In genomic region chr19:35748106-35749020, GRCh38 we compare ENCODE assay signal across 1 cellular context.
TF ChIP-seq lines count a peak whose summit lies in the region.

TSS of gene LIN37 (plus strand) at chr19:35748576. CDS start at chr19:35748725, 149 bp downstream.

TF ChIP-seq in HepG2, 621 proteins besides CTCF, POLR2A, EP300 and RAD21 (continued from another document and continues in another):
- TF ChIP-seq, protein P1, sequence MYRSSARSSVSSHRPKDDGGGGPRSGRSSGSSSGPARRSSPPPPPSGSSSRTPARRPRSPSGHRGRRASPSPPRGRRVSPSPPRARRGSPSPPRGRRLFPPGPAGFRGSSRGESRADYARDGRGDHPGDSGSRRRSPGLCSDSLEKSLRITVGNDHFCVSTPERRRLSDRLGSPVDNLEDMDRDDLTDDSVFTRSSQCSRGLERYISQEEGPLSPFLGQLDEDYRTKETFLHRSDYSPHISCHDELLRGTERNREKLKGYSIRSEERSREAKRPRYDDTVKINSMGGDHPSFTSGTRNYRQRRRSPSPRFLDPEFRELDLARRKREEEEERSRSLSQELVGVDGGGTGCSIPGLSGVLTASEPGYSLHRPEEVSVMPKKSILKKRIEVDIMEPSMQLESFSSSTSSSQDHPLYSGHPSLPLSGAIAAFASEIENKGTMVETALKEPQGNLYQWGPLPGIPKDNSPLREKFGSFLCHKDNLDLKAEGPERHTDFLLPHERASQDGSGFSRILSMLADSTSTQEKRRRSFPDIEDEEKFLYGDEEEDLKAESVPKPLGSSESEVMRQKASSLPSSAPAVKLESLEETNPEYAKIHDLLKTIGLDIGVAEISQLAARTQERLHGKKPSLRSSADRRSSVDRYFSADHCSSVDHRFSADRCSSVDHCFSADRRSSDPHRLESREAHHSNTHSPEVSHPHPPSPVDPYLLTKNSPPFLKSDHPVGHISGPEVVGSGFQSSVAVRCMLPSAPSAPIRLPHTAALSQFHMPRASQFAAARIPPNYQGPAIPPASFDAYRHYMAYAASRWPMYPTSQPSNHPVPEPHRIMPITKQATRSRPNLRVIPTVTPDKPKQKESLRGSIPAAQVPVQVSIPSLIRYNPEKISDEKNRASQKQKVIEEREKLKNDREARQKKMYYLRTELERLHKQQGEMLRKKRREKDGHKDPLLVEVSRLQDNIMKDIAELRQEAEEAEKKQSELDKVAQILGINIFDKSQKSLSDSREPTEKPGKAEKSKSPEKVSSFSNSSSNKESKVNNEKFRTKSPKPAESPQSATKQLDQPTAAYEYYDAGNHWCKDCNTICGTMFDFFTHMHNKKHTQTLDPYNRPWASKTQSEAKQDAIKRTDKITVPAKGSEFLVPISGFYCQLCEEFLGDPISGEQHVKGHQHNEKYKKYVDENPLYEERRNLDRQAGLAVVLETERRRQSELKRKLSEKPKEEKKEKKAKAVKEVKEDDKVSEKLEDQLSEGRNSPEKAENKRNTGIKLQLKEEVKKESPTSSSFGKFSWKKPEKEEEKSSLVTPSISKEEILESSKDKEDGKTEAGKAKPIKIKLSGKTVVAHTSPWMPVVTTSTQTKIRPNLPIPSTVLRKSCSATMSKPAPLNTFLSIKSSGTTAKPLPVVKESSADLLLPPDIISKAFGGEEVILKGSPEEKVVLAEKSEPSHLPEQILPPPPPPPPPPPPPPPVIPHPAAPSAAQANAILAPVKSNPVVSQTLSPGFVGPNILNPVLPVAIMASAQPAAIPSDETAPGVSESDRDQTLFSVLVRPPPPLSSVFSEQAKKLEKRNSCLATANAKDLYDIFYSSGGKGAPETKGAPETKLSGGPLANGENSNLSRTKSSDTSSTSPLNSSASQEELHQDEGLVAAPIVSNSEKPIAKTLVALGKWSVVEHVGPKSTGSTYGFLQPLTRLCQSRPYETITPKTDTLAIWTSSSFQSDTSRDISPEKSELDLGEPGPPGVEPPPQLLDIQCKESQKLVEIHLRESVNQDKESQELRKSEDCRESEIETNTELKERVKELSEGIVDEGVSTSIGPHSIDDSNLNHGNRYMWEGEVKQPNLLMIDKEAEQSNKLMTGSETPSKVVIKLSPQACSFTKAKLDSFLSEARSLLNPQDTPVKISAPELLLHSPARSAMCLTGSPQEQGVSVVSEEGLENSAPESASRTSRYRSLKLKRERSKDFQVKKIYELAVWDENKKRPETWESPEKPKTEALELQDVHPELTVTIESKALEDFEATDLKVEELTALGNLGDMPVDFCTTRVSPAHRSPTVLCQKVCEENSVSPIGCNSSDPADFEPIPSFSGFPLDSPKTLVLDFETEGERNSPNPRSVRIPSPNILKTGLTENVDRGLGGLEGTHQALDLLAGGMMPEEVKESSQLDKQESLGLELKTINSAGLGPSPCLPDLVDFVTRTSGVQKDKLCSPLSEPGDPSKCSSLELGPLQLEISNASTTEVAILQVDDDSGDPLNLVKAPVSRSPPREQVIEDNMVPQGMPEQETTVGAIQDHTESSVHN (CRISPR knock-in tag; IDR thresholded peaks at IDR 0.05) = no peak
- TF ChIP-seq, protein P2, sequence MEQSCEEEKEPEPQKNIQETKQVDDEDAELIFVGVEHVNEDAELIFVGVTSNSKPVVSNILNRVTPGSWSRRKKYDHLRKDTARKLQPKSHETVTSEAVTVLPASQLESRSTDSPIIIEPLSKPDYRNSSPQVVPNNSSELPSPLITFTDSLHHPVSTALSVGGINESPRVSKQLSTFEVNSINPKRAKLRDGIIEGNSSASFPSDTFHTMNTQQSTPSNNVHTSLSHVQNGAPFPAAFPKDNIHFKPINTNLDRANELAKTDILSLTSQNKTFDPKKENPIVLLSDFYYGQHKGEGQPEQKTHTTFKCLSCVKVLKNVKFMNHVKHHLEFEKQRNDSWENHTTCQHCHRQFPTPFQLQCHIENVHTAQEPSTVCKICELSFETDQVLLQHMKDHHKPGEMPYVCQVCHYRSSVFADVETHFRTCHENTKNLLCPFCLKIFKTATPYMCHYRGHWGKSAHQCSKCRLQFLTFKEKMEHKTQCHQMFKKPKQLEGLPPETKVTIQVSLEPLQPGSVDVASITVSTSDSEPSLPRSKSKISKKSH (CRISPR knock-in tag; IDR thresholded peaks at IDR 0.05; ENCODE audit: borderline replicate concordance) = peak; percentile 50; the same call in 1 of the 2 replicates
- TF ChIP-seq ZNF382 (CRISPR knock-in tag; IDR thresholded peaks at IDR 0.05; ENCODE audit: borderline replicate concordance) = no peak
- peak; percentile 48; the same call in 1 of the 2 replicates for TF ChIP-seq CEBPZ (IDR thresholded peaks at IDR 0.05; ENCODE audit: low read length)
- TF ChIP-seq NFIC (IDR thresholded peaks at IDR 0.05; ENCODE audit: low read length) = no peak
- no peak for TF ChIP-seq ARID3A (IDR thresholded peaks at IDR 0.05; ENCODE audit: low read depth, low read length)
- no peak for TF ChIP-seq FOXA1 (IDR thresholded peaks at IDR 0.05)
- no peak for TF ChIP-seq FOXA1 (CRISPR knock-in tag; IDR thresholded peaks at IDR 0.05)
- peak; percentile 85 for TF ChIP-seq DRAP1 (CRISPR knock-in tag; IDR thresholded peaks at IDR 0.05)
- TF ChIP-seq, protein P3, sequence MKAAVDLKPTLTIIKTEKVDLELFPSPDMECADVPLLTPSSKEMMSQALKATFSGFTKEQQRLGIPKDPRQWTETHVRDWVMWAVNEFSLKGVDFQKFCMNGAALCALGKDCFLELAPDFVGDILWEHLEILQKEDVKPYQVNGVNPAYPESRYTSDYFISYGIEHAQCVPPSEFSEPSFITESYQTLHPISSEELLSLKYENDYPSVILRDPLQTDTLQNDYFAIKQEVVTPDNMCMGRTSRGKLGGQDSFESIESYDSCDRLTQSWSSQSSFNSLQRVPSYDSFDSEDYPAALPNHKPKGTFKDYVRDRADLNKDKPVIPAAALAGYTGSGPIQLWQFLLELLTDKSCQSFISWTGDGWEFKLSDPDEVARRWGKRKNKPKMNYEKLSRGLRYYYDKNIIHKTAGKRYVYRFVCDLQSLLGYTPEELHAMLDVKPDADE (CRISPR knock-in tag; IDR thresholded peaks at IDR 0.05) = no peak
- TF ChIP-seq ZNF644 (CRISPR knock-in tag; IDR thresholded peaks at IDR 0.05; ENCODE audit: low read depth) = no peak
- TF ChIP-seq, protein P4, sequence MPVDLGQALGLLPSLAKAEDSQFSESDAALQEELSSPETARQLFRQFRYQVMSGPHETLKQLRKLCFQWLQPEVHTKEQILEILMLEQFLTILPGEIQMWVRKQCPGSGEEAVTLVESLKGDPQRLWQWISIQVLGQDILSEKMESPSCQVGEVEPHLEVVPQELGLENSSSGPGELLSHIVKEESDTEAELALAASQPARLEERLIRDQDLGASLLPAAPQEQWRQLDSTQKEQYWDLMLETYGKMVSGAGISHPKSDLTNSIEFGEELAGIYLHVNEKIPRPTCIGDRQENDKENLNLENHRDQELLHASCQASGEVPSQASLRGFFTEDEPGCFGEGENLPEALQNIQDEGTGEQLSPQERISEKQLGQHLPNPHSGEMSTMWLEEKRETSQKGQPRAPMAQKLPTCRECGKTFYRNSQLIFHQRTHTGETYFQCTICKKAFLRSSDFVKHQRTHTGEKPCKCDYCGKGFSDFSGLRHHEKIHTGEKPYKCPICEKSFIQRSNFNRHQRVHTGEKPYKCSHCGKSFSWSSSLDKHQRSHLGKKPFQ (CRISPR knock-in tag; IDR thresholded peaks at IDR 0.05; ENCODE audit: insufficient replicate concordance) = no peak
- peak; percentile 79 for TF ChIP-seq NR2F6 (IDR thresholded peaks at IDR 0.05)
- peak; percentile 73 for TF ChIP-seq NR2F6 (CRISPR knock-in tag; IDR thresholded peaks at IDR 0.05)
- no peak for TF ChIP-seq LCORL (IDR thresholded peaks at IDR 0.05)
- no peak; the same call in 1 of the 2 replicates for TF ChIP-seq LCORL (CRISPR knock-in tag; IDR thresholded peaks at IDR 0.05)
- no peak for TF ChIP-seq CHD4 (IDR thresholded peaks at IDR 0.05; ENCODE audit: borderline replicate concordance, low read length)
- peak; percentile 98 for TF ChIP-seq PBX2 (CRISPR knock-in tag; IDR thresholded peaks at IDR 0.05)
- TF ChIP-seq ARHGAP35 (CRISPR knock-in tag; IDR thresholded peaks at IDR 0.05; ENCODE audit: borderline replicate concordance) = peak; percentile 61; the same call in 1 of the 2 replicates
- no peak for TF ChIP-seq MTA3 (CRISPR knock-in tag; IDR thresholded peaks at IDR 0.05)
- TF ChIP-seq GTF3A (CRISPR knock-in tag; conservative IDR thresholded peaks at IDR 0.05) = no peak
- TF ChIP-seq, protein P5, sequence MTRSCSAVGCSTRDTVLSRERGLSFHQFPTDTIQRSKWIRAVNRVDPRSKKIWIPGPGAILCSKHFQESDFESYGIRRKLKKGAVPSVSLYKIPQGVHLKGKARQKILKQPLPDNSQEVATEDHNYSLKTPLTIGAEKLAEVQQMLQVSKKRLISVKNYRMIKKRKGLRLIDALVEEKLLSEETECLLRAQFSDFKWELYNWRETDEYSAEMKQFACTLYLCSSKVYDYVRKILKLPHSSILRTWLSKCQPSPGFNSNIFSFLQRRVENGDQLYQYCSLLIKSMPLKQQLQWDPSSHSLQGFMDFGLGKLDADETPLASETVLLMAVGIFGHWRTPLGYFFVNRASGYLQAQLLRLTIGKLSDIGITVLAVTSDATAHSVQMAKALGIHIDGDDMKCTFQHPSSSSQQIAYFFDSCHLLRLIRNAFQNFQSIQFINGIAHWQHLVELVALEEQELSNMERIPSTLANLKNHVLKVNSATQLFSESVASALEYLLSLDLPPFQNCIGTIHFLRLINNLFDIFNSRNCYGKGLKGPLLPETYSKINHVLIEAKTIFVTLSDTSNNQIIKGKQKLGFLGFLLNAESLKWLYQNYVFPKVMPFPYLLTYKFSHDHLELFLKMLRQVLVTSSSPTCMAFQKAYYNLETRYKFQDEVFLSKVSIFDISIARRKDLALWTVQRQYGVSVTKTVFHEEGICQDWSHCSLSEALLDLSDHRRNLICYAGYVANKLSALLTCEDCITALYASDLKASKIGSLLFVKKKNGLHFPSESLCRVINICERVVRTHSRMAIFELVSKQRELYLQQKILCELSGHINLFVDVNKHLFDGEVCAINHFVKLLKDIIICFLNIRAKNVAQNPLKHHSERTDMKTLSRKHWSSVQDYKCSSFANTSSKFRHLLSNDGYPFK (CRISPR knock-in tag; IDR thresholded peaks at IDR 0.05; ENCODE audit: borderline replicate concordance) = peak; percentile 76; the same call in 1 of the 2 replicates
- no peak for TF ChIP-seq BRF2 (CRISPR knock-in tag; IDR thresholded peaks at IDR 0.05)
